ENCODE assay signal across 8 cellular contexts in genomic region chr9:9352877-9353481, GRCh38.
A peak's percentile ranks its signal among the peaks of the same experiment; 100 is the strongest.
DNase-seq lines count a peak whose midpoint lies in the region; ATAC-seq and TF ChIP-seq lines count a peak whose summit lies in the region.

No MANE protein-coding gene starts in this region.

- DNase-seq in NCI-H2196 (lab: John Stamatoyannopoulos, UW; ENCODE audit: unreplicated experiment) (peak; percentile 20), NCI-H2196 treated with DMSO at 0.1 percent for 48 hours (lab: John Stamatoyannopoulos, UW; ENCODE audit: unreplicated experiment) (no peak), NAMALWA (ENCODE audit: low spot score) (peak; percentile 32), endodermal cell (no peak), renal cortical epithelial cell (ENCODE audit: low read depth) (peak; percentile 4)
- DNase-seq in effector memory CD4-positive, alpha-beta T cell = no peak
- no peak for DNase-seq in activated T-cell treated with anti-CD3 and anti-CD28 coated beads, Interleukin-2, amount 50 U/mL, for 1 hour

- no peak for ATAC-seq in HG02759 (IDR thresholded peaks at IDR 0.05; ENCODE audit: unreplicated experiment)

- TF ChIP-seq CTCF in endodermal cell (conservative IDR thresholded peaks at IDR 0.05) = peak; percentile 91

- no peak overlapping the region for H3K27ac ChIP-seq in endodermal cell (ENCODE audit: low read depth, low read length)
- no peak overlapping the region for H3K27ac ChIP-seq in effector memory CD4-positive, alpha-beta T cell (ENCODE audit: insufficient read depth, low read length, poor library complexity, severe bottlenecking)

- H3K27me3 ChIP-seq in endodermal cell (ENCODE audit: control insufficient read depth, insufficient read depth, low read length, poor library complexity, severe bottlenecking) = no peaks in the 10 kb centered on the region
- H3K27me3 ChIP-seq in effector memory CD4-positive, alpha-beta T cell (replicated peaks; ENCODE audit: control insufficient read depth, insufficient read depth, low read length, poor library complexity, severe bottlenecking) = no peaks in the 10 kb centered on the region

- no peaks in the 10 kb centered on the region for H3K36me3 ChIP-seq in endodermal cell (ENCODE audit: control insufficient read depth, insufficient read depth, low read length)
- no peaks in the 10 kb centered on the region for H3K36me3 ChIP-seq in effector memory CD4-positive, alpha-beta T cell (ENCODE audit: control insufficient read depth, insufficient read depth, low read length)

- H3K9me3 ChIP-seq in endodermal cell (ENCODE audit: control insufficient read depth, low read length) = no peaks in the 10 kb centered on the region
- no peaks in the 10 kb centered on the region for H3K9me3 ChIP-seq in effector memory CD4-positive, alpha-beta T cell (ENCODE audit: control insufficient read depth, low read length)

- H3K9ac ChIP-seq in endodermal cell (ENCODE audit: extremely low read depth, low read length, poor library complexity, severe bottlenecking) = no peak overlapping the region

- 67% methylated on average over 1 of the region's 2 CpGs; no CpG with 5 or more reads in 1 of the 2 experiments for WGBS in endodermal cell (ENCODE audit: insufficient coverage in 1 of 2, insufficient read length in 1 of 2), 2 experiments

- no peaks in the 10 kb centered on the region for H3K9me3 Mint-ChIP-seq in endodermal cell

- peaks cover 3% of the 10 kb centered on the region for H3K4me1 ChIP-seq in endodermal cell (ENCODE audit: control insufficient read depth, insufficient read depth, low read length)
- no peaks in the 10 kb centered on the region for H3K4me1 ChIP-seq in effector memory CD4-positive, alpha-beta T cell (ENCODE audit: control insufficient read depth, insufficient read depth, low read length, poor library complexity, severe bottlenecking)

- H3K36me3 Mint-ChIP-seq in endodermal cell (ENCODE audit: low read depth) = no peaks in the 10 kb centered on the region

- H3K27me3 Mint-ChIP-seq in endodermal cell (ENCODE audit: insufficient read depth) = no peaks in the 10 kb centered on the region

- H3K4me3 Mint-ChIP-seq in endodermal cell = no peak overlapping the region

- no peaks in the 10 kb centered on the region for H3K4me1 Mint-ChIP-seq in endodermal cell

- no peak overlapping the region for H3K27ac Mint-ChIP-seq in endodermal cell

- H3K4me3 ChIP-seq in endodermal cell (ENCODE audit: low read length) = no peak overlapping the region
- no peak overlapping the region for H3K4me3 ChIP-seq in effector memory CD4-positive, alpha-beta T cell (ENCODE audit: insufficient read depth, low read depth, low read length, poor library complexity, severe bottlenecking)

Comparison
In these comparisons a context has a peak if more than half of its experiments do, and no peak if none do; other contexts are left out.
1. DNase-seq: peak in NCI-H2196 (single experiment), NAMALWA (single experiment) and renal cortical epithelial cell (single experiment); none in NCI-H2196 treated with DMSO at 0.1 percent for 48 hours (single experiment), endodermal cell (single experiment), effector memory CD4-positive, alpha-beta T cell (0 of 3) and activated T-cell treated with anti-CD3 and anti-CD28 coated beads, Interleukin-2, amount 50 U/mL, for 1 hour (single experiment).